7 cellular contexts compared by ENCODE assay signal in genomic region chr18:79668203-79668602, GRCh38.
"Had no signal": no experiment of that assay in that cellular context is flagged by ENCODE, and none has a peak within 500 bp of the region (broad histone marks: within the 10 kb centered on the region; RNA-seq: fewer than 3 reads in every experiment).

No MANE protein-coding gene starts in this region.

- H3K4me3 ChIP-seq: K562 had no signal

- FAIRE-seq: HTR-8/SVneo, K562 had no signal

- H3K4me2 ChIP-seq: KMS-11 had no signal

- DNase-seq: IMR-90, KBM-7, KG1 had no signal

- H3K9ac ChIP-seq: KMS-11 had no signal

- H3K27ac ChIP-seq: HL-60, KMS-11 had no signal

- ATAC-seq: K562 had no signal
